In the genomic region with DNA sequence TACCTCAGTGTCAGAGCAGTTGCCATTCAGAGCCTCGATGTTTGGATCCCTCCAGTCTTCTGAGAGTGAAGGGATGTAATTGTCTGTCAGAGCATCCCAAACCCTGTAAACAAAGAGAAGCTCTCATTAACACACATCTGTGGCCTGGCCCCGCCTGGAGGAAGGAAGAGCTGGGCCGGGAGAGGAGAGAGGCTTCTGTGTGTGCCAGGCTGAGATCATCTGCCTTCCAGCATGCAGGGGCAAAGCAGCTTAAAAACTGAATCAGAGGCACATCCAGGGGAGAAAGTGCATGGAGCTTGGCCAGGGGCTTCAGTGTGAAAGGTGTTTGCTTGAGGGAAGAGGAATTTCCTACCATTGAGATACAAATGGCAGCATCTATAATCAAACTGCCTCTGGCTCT, we compare ENCODE assay signal across 17 cellular contexts. TPM values are rescaled to one million over a fixed set of nuclear protein-coding genes. Genes with fewer than 3 reads are reported as not detected.
DNase-seq lines count a peak whose midpoint lies in the region; ATAC-seq and TF ChIP-seq lines count a peak whose summit lies in the region.
"Had no signal": no experiment of that assay in that cellular context is flagged by ENCODE, and none has a peak within 500 bp of the region (broad histone marks: within the 10 kb centered on the region; RNA-seq: fewer than 3 reads in every experiment).

No MANE protein-coding gene starts in this region.

- no peak for TF ChIP-seq POLR2A in erythroblast (IDR thresholded peaks at IDR 0.05; ENCODE audit: low read length)

- H2BK5ac ChIP-seq in mesendoderm (ENCODE audit: low read length), result no peak overlapping the region

- H3K36me3 Mint-ChIP-seq in activated naive CD4-positive, alpha-beta T cell treated with anti-CD3 and anti-CD28 coated beads, Interleukin-2, amount 50 U/mL, for 72 hours, result no peaks in the 10 kb centered on the region

- H3K27ac ChIP-seq in mesendoderm (ENCODE audit: low read depth, low read length), result no peak overlapping the region
- H3K27ac ChIP-seq: A549, prostate gland had no signal

- H3K4ac ChIP-seq in mesendoderm (ENCODE audit: low read depth, low read length), result no peak overlapping the region

- no peak overlapping the region for H3K9ac ChIP-seq in mesendoderm (ENCODE audit: low read length)

- no peak overlapping the region for H4K5ac ChIP-seq in mesendoderm (ENCODE audit: low read length)

- ATAC-seq in activated naive CD4-positive, alpha-beta T cell treated with anti-CD3 and anti-CD28 coated beads, Interleukin-2, amount 50 U/mL, for 72 hours, result no peak
- ATAC-seq in GM21367 (IDR thresholded peaks at IDR 0.05; ENCODE audit: unreplicated experiment), result no peak
- ATAC-seq: A549; left colon; stimulated activated effector memory CD8-positive, alpha-beta T cell treated with anti-CD3 and anti-CD28 coated beads, Interleukin-12 subunit alpha, Interleukin-12 subunit beta, amount 100 ng/mL, for 72 hours had no signal

- H3K4me2 ChIP-seq in mesendoderm (ENCODE audit: low read length), result no peak overlapping the region
- H3K4me2 ChIP-seq: A549 had no signal

- no peaks in the 10 kb centered on the region for H3K79me1 ChIP-seq in mesendoderm (ENCODE audit: low read length)

- no peaks in the 10 kb centered on the region for H3K9me3 Mint-ChIP-seq in activated naive CD4-positive, alpha-beta T cell treated with anti-CD3 and anti-CD28 coated beads, Interleukin-2, amount 50 U/mL, for 72 hours
- H3K9me3 Mint-ChIP-seq: activated B cell treated with CpG ODN at 0.5 μM for 24 hours; CD4-positive, alpha-beta T cell; stimulated activated effector memory CD8-positive, alpha-beta T cell treated with anti-CD3 and anti-CD28 coated beads, Interleukin-12 subunit alpha, Interleukin-12 subunit beta, amount 100 ng/mL, for 72 hours; T-helper 1 cell treated with Interleukin-12 subunit alpha and Interleukin-12 subunit beta and Interleukin-4 antibody, amounts not matched to agents 30 μg/mL and 1 μg/mL, for 36 hours had no signal

- H3K23ac ChIP-seq in mesendoderm (ENCODE audit: low read length), result no peak overlapping the region

- peak overlapping the region; percentile 10 for H3K56ac ChIP-seq in mesendoderm (ENCODE audit: low read length)

- peak overlapping the region in 1 of 2 donors; percentile 10 for H3K27ac Mint-ChIP-seq in activated naive CD4-positive, alpha-beta T cell treated with anti-CD3 and anti-CD28 coated beads, Interleukin-2, amount 50 U/mL, for 72 hours
- H3K27ac Mint-ChIP-seq: CD4-positive, alpha-beta T cell; stimulated activated effector memory CD8-positive, alpha-beta T cell treated with anti-CD3 and anti-CD28 coated beads, Interleukin-12 subunit alpha, Interleukin-12 subunit beta, amount 100 ng/mL, for 72 hours; T-helper 1 cell treated with Interleukin-12 subunit alpha and Interleukin-12 subunit beta and Interleukin-4 antibody, amounts not matched to agents 30 μg/mL and 1 μg/mL, for 36 hours had no signal

- H2BK120ac ChIP-seq in mesendoderm (ENCODE audit: low read depth, low read length), result no peak overlapping the region

- H3K27me3 ChIP-seq in mesendoderm (ENCODE audit: insufficient read depth, low read length, poor library complexity), result no peaks in the 10 kb centered on the region

- H3K4me3 ChIP-seq in epithelial cell of esophagus (ENCODE audit: low read length), result no peak overlapping the region
- H3K4me3 ChIP-seq in mesendoderm (ENCODE audit: low read length), result no peak overlapping the region
- H3K4me3 ChIP-seq: A549, prostate gland had no signal

- no CpG with 5 or more reads among the region's 3 CpGs for WGBS in mesendoderm (ENCODE audit: extremely low coverage, insufficient coverage, low lambda C conversion rate)

- no peak overlapping the region for H4K8ac ChIP-seq in mesendoderm (ENCODE audit: low read depth, low read length)

- H2BK15ac ChIP-seq in mesendoderm (replicated peaks; ENCODE audit: low read depth), result no peak overlapping the region

- H3K36me3 ChIP-seq in mesendoderm (ENCODE audit: control insufficient read depth, insufficient read depth, low read length), result no peaks in the 10 kb centered on the region
- H3K36me3 ChIP-seq: prostate gland had no signal

- no peaks in the 10 kb centered on the region for H3K79me2 ChIP-seq in mesendoderm (ENCODE audit: control insufficient read depth, insufficient read depth, low read length)

- peaks cover 3% of the 10 kb centered on the region for H3K4me1 ChIP-seq in mesendoderm (ENCODE audit: control insufficient read depth, low read depth, low read length)
- H3K4me1 ChIP-seq: A549, prostate gland had no signal

- no peak for TF ChIP-seq CTCF in epithelial cell of esophagus (IDR thresholded peaks at IDR 0.05; ENCODE audit: insufficient read depth, low read depth, low read length, missing control alignments)

- DNase-seq in Ammon's horn (ENCODE audit: low spot score) (peak; percentile 96), NCI-H82 treated with DMSO at 0.1 percent for 48 hours (lab: John Stamatoyannopoulos, UW; ENCODE audit: unreplicated experiment) (peak; percentile 57), epithelial cell of esophagus (ENCODE audit: low read depth) (peak; percentile 58), mesendoderm (no peak), SIG-M5 (lab: John Stamatoyannopoulos, UW) (no peak), erythroblast (lab: John Stamatoyannopoulos, UW) (no peak)
- DNase-seq in activated naive CD4-positive, alpha-beta T cell treated with anti-CD3 and anti-CD28 coated beads, Interleukin-2, amount 50 U/mL, for 72 hours (ENCODE audit: low spot score in 2 of 2), result no peak
- DNase-seq: activated B cell treated with CpG ODN at 0.5 μM for 24 hours; CD4-positive, alpha-beta T cell; EL; left colon; NCI-H1105 treated with DMSO at 0.1 percent for 48 hours had no signal

- H3K18ac ChIP-seq in mesendoderm (ENCODE audit: low read length), result no peak overlapping the region

- H2AK5ac ChIP-seq in mesendoderm (ENCODE audit: low read length), result no peak overlapping the region

RNA-seq across cellular contexts. Expression of a gene that starts 14.5 kb away (rescaled TPM):
- 13.4 TPM for polyA plus RNA-seq in mesendoderm (2013, experiment 1 of 2)
- polyA plus RNA-seq in mesendoderm (2013, experiment 2 of 2), result 12.5 TPM
- total RNA-seq in activated naive CD4-positive, alpha-beta T cell treated with anti-CD3 and anti-CD28 coated beads, Interleukin-2, amount 50 U/mL, for 72 hours, result 1 to 10 TPM; 2.8 to 6.8 TPM
- total RNA-seq: CD4-positive, alpha-beta T cell had no signal

Comparison
In these comparisons a context has a peak if more than half of its experiments do, and no peak if none do; other contexts are left out.
1. DNase-seq: peak in Ammon's horn (single experiment), NCI-H82 treated with DMSO at 0.1 percent for 48 hours (single experiment) and epithelial cell of esophagus (single experiment); none in mesendoderm (single experiment), SIG-M5 (single experiment), erythroblast (0 of 2) and activated naive CD4-positive, alpha-beta T cell treated with anti-CD3 and anti-CD28 coated beads, Interleukin-2, amount 50 U/mL, for 72 hours (0 of 2).